In genomic region chr20:17298169-17298568, GRCh38 we compare ENCODE assay signal across 21 cellular contexts.
"Had no signal": no experiment of that assay in that cellular context is flagged by ENCODE, and none has a peak within 500 bp of the region (broad histone marks: within the 10 kb centered on the region; RNA-seq: fewer than 3 reads in every experiment).

No MANE protein-coding gene starts in this region.

- ATAC-seq: effector memory CD8-positive, alpha-beta T cell; gastroesophageal sphincter; left colon; left ventricle myocardium superior; pancreas; right cardiac atrium had no signal

- H3K9me3 ChIP-seq: esophagus muscularis mucosa, gastroesophageal sphincter, pancreas had no signal

- H3K27me3 ChIP-seq: gastroesophageal sphincter, pancreas, uterus had no signal

- H3K4me1 ChIP-seq: esophagus muscularis mucosa, gastroesophageal sphincter, pancreas, uterus had no signal

- H3K27ac Mint-ChIP-seq: dendritic cell treated with granulocyte-macrophage colony-stimulating factor and Interleukin-4, amounts not matched to agents 40 ng/mL and 50 ng/mL, for 4 days; effector memory CD8-positive, alpha-beta T cell; naive B cell; nephron; progenitor cell of endocrine pancreas; type B pancreatic cell had no signal

- H3K9me3 Mint-ChIP-seq: dendritic cell treated with granulocyte-macrophage colony-stimulating factor and Interleukin-4, amounts not matched to agents 40 ng/mL and 50 ng/mL, for 4 days; effector memory CD8-positive, alpha-beta T cell; type B pancreatic cell had no signal

- H3K36me3 Mint-ChIP-seq: naive B cell, type B pancreatic cell had no signal

- H3K27ac ChIP-seq: epithelial cell of prostate, esophagus muscularis mucosa, gastroesophageal sphincter, pancreas, uterus had no signal

- H3K4me2 ChIP-seq: smooth muscle cell had no signal

- H3K4me3 ChIP-seq: esophagus muscularis mucosa, gastroesophageal sphincter, lung, pancreas, smooth muscle cell, uterus had no signal

- DNase-seq: effector memory CD8-positive, alpha-beta T cell; glutamatergic neuron; left colon; left ventricle myocardium superior; mesenchymal stem cell; naive B cell; occipital lobe; pancreas; right cardiac atrium; stimulated activated CD4-positive, alpha-beta T cell treated with anti-CD3 and anti-CD28 coated beads, Interleukin-2, amount 100 ng/mL, for 48 hours; stimulated activated naive CD4-positive, alpha-beta T cell treated with Interleukin-2 at 50 U/mL for 16 hours; uterus had no signal

- H3K27me3 Mint-ChIP-seq: dendritic cell treated with granulocyte-macrophage colony-stimulating factor and Interleukin-4, amounts not matched to agents 40 ng/mL and 50 ng/mL, for 4 days; type B pancreatic cell had no signal

- H3K4me3 Mint-ChIP-seq: dendritic cell treated with granulocyte-macrophage colony-stimulating factor and Interleukin-4, amounts not matched to agents 40 ng/mL and 50 ng/mL, for 4 days; effector memory CD8-positive, alpha-beta T cell; naive B cell; nephron; type B pancreatic cell had no signal

- H3K4me1 Mint-ChIP-seq: naive B cell, nephron had no signal

- H3K36me3 ChIP-seq: esophagus muscularis mucosa, gastroesophageal sphincter, pancreas, uterus had no signal
